Comparison of ENCODE assay signal across 10 cellular contexts in the genomic region with DNA sequence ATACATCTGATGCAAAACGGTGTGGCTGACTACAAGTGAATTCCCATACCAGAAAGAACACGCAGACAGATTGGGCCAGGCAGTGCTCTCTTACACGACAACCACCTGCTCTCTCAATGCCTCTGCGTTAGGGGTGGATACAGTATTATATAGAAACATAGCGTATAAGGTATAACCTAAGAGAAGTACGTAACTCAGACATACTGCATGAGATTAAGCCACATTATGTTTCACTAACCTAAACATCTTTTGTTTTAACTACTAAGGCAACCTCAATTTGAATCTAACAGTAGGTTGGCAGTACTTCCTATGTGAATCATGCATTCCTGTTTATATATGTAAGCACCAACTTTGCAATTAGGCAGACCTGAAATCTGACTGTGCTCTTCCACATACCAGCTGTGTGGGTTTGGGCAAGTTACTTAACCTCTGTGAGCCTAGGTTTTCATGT. TPM values are rescaled to one million over a fixed set of nuclear protein-coding genes. Genes with fewer than 3 reads are reported as not detected.
DNase-seq lines count a peak whose midpoint lies in the region; ATAC-seq lines count a peak whose summit lies in the region.
"Had no signal": no experiment of that assay in that cellular context is flagged by ENCODE, and none has a peak within 500 bp of the region (broad histone marks: within the 10 kb centered on the region; RNA-seq: fewer than 3 reads in every experiment).

No MANE protein-coding gene starts in this region.

- DNase-seq in MG63 (peak; percentile 61), adipocyte (ENCODE audit: low read depth) (peak; percentile 46), D341Med (ENCODE audit: low spot score) (no peak), AML-193 (lab: John Stamatoyannopoulos, UW) (no peak), activated gamma-delta T cell (lab: John Stamatoyannopoulos, UW) (no peak)
- DNase-seq in natural killer cell treated with Interleukin-12 subunit alpha and Interleukin-12 subunit beta and Interleukin-15 and Interleukin-18, amount 100 ng/mL, for 72 hours (ENCODE audit: low spot score), result no peak
- DNase-seq in activated CD8-positive, alpha-beta memory T cell treated with anti-CD3 and anti-CD28 coated beads for 24 hours, result no peak
- DNase-seq: Karpas-422 had no signal

- H3K4me1 ChIP-seq in adipocyte (ENCODE audit: control insufficient read depth, insufficient read depth, low read length), result peaks cover 2% of the 10 kb centered on the region

- no peaks in the 10 kb centered on the region for H3K36me3 Mint-ChIP-seq in natural killer cell treated with Interleukin-12 subunit alpha and Interleukin-12 subunit beta and Interleukin-15 and Interleukin-18, amount 100 ng/mL, for 72 hours

- no peaks in the 10 kb centered on the region; the same call in 1 of the 2 replicates for H3K27me3 ChIP-seq in MG63
- H3K27me3 ChIP-seq in adipocyte (replicated peaks; ENCODE audit: control insufficient read depth, insufficient read depth, low read length), result peaks cover 23% of the 10 kb centered on the region
- H3K27me3 ChIP-seq: hepatocyte had no signal

- no peaks in the 10 kb centered on the region for H3K9me3 Mint-ChIP-seq in natural killer cell treated with Interleukin-12 subunit alpha and Interleukin-12 subunit beta and Interleukin-15 and Interleukin-18, amount 100 ng/mL, for 72 hours

- H3K4me3 Mint-ChIP-seq in natural killer cell treated with Interleukin-12 subunit alpha and Interleukin-12 subunit beta and Interleukin-15 and Interleukin-18, amount 100 ng/mL, for 72 hours, result peak overlapping the region; percentile 78

- H3K9ac ChIP-seq in adipocyte (ENCODE audit: low read length), result no peak overlapping the region

- H3K36me3 ChIP-seq in MG63, result no peaks in the 10 kb centered on the region
- no peaks in the 10 kb centered on the region for H3K36me3 ChIP-seq in adipocyte (ENCODE audit: control insufficient read depth, insufficient read depth, low read length, severe bottlenecking)

- H3K9me3 ChIP-seq in MG63 (no peaks in the 10 kb centered on the region), adipocyte (ENCODE audit: control insufficient read depth, low read length) (no peaks in the 10 kb centered on the region)

- H3K4me3 ChIP-seq in MG63 (no peak overlapping the region), adipocyte (ENCODE audit: low read length) (no peak overlapping the region)
- H3K4me3 ChIP-seq: hepatocyte had no signal

- H3K27ac Mint-ChIP-seq in natural killer cell treated with Interleukin-12 subunit alpha and Interleukin-12 subunit beta and Interleukin-15 and Interleukin-18, amount 100 ng/mL, for 72 hours, result peak overlapping the region; percentile 59 to 70

- H3K4me1 Mint-ChIP-seq in natural killer cell treated with Interleukin-12 subunit alpha and Interleukin-12 subunit beta and Interleukin-15 and Interleukin-18, amount 100 ng/mL, for 72 hours (ENCODE audit: low read depth in 2 of 2), result peaks cover 24 to 28% of the 10 kb centered on the region in 2 donors

- ATAC-seq in GM18907 (IDR thresholded peaks at IDR 0.05; ENCODE audit: unreplicated experiment), result peak; percentile 73
- peak; percentile 85 to 91 for ATAC-seq in natural killer cell treated with Interleukin-12 subunit alpha and Interleukin-12 subunit beta and Interleukin-15 and Interleukin-18, amount 100 ng/mL, for 72 hours

- peaks cover 0 to 10% of the 10 kb centered on the region in 2 donors for H3K27me3 Mint-ChIP-seq in natural killer cell treated with Interleukin-12 subunit alpha and Interleukin-12 subunit beta and Interleukin-15 and Interleukin-18, amount 100 ng/mL, for 72 hours

RNA-seq across cellular contexts. Expression of gene COA6, which starts 58.1 kb away (rescaled TPM):
- total RNA-seq in MG63 (2014; rRNA removed; shearing (Covaris generic); ENCODE audit: low replicate concordance), result 78.1 and 130 TPM in 2 replicates
- 10 to 100 TPM; 27.2 to 32.6 TPM for total RNA-seq in natural killer cell treated with Interleukin-12 subunit alpha and Interleukin-12 subunit beta and Interleukin-15 and Interleukin-18, amount 100 ng/mL, for 72 hours

Comparison
In these comparisons a context has a peak if more than half of its experiments do, and no peak if none do; other contexts are left out.
1. DNase-seq: peak in MG63 (single experiment) and adipocyte (single experiment); none in natural killer cell treated with Interleukin-12 subunit alpha and Interleukin-12 subunit beta and Interleukin-15 and Interleukin-18, amount 100 ng/mL, for 72 hours (single experiment), D341Med (single experiment), AML-193 (0 of 2), activated gamma-delta T cell (single experiment) and activated CD8-positive, alpha-beta memory T cell treated with anti-CD3 and anti-CD28 coated beads for 24 hours (single experiment).